9 cellular contexts compared by ENCODE assay signal in genomic region chr19:18020212-18021067, GRCh38. TPM values are rescaled to one million over a fixed set of nuclear protein-coding genes. Genes with fewer than 3 reads are reported as not detected.
A peak's percentile ranks its signal among the peaks of the same experiment; 100 is the strongest.
DNase-seq lines count a peak whose midpoint lies in the region; ATAC-seq, FAIRE-seq and TF ChIP-seq lines count a peak whose summit lies in the region.
"Had no signal": no experiment of that assay in that cellular context is flagged by ENCODE, and none has a peak within 500 bp of the region (broad histone marks: within the 10 kb centered on the region; RNA-seq: fewer than 3 reads in every experiment).

No MANE protein-coding gene starts in this region.

- DNase-seq in GM23338 (ENCODE audit: low spot score) = no peak
- DNase-seq in activated naive CD8-positive, alpha-beta T cell treated with anti-CD3 and anti-CD28 coated beads, Interleukin-2, amount 10 ng/mL, durations not matched to agents 7 days and 5 days = no peak
- DNase-seq in hippocampal formation (lab: John Stamatoyannopoulos, UW) = peak; percentile 71 to 90
- no peak for DNase-seq in small intestine
- DNase-seq in MV-4-11 (lab: John Stamatoyannopoulos, UW) = no peak
- DNase-seq in NCI-H1417 treated with DMSO at 0.1 percent for 48 hours (lab: John Stamatoyannopoulos, UW) = no peak
- DNase-seq in DMS79 treated with DMSO at 0.1 percent for 48 hours (lab: John Stamatoyannopoulos, UW) = no peak

- H3K4me3 Mint-ChIP-seq in GM23338 = no peak overlapping the region
- no peak overlapping the region for H3K4me3 Mint-ChIP-seq in activated naive CD8-positive, alpha-beta T cell treated with anti-CD3 and anti-CD28 coated beads, Interleukin-2, amount 10 ng/mL, durations not matched to agents 7 days and 5 days

- peaks cover 12% of the 10 kb centered on the region for H3K27me3 Mint-ChIP-seq in GM23338 (ENCODE audit: insufficient read depth, low read depth, poor library complexity)
- no peaks in the 10 kb centered on the region for H3K27me3 Mint-ChIP-seq in activated naive CD8-positive, alpha-beta T cell treated with anti-CD3 and anti-CD28 coated beads, Interleukin-2, amount 10 ng/mL, durations not matched to agents 7 days and 5 days

- H3K79me2 ChIP-seq in GM23338 (replicated peaks; ENCODE audit: insufficient read depth) = no peaks in the 10 kb centered on the region

- H2AFZ ChIP-seq in GM23338 = peak overlapping the region; percentile 81; the same call in 1 of the 2 replicates

- no peaks in the 10 kb centered on the region for H3K9me3 ChIP-seq in small intestine (ENCODE audit: control insufficient read depth, low read depth)

- no peaks in the 10 kb centered on the region for H3F3A ChIP-seq in GM23338 (replicated peaks; ENCODE audit: low read depth)

- no peaks in the 10 kb centered on the region for H3K9me3 Mint-ChIP-seq in GM23338
- H3K9me3 Mint-ChIP-seq in activated naive CD8-positive, alpha-beta T cell treated with anti-CD3 and anti-CD28 coated beads, Interleukin-2, amount 10 ng/mL, durations not matched to agents 7 days and 5 days = no peaks in the 10 kb centered on the region

- ATAC-seq in GM23338 = no peak
- ATAC-seq in activated naive CD8-positive, alpha-beta T cell treated with anti-CD3 and anti-CD28 coated beads, Interleukin-2, amount 10 ng/mL, durations not matched to agents 7 days and 5 days (ENCODE audit: low read depth) = no peak
- ATAC-seq in HG02973 (IDR thresholded peaks at IDR 0.05; ENCODE audit: unreplicated experiment) = no peak

- H3K4me1 ChIP-seq in GM23338 (ENCODE audit: insufficient read depth) (no peaks in the 10 kb centered on the region), small intestine (ENCODE audit: control insufficient read depth in 2 of 2, insufficient read depth in 1 of 2, low read depth in 1 of 2, low read length in 1 of 2) (peaks cover 3 to 19% of the 10 kb centered on the region in 2 donors)

- H3K4me3 ChIP-seq in GM23338 (no peak overlapping the region), small intestine (ENCODE audit: low read depth in 1 of 2, low read length in 2 of 2) (no peak overlapping the region)

- 22 to 44% (median 33%) methylated on average over 13 to 15 of the region's 15 CpGs for WGBS in small intestine, 3 donors

- no peak for FAIRE-seq in small intestine (lab: Jason Lieb, UNC)

- H3K27ac ChIP-seq in GM23338 (ENCODE audit: low read depth) (no peak overlapping the region), small intestine (ENCODE audit: low read depth in 1 of 2, low read length in 1 of 2) (peak overlapping the region; percentile 12 to 93)
- H3K27ac ChIP-seq: VCaP had no signal

- H3K4me2 ChIP-seq in GM23338 = no peak overlapping the region

- H3K27me3 ChIP-seq in GM23338 (ENCODE audit: insufficient read depth) (no peaks in the 10 kb centered on the region), small intestine (ENCODE audit: control insufficient read depth in 2 of 2, insufficient read depth in 2 of 2, low read length in 2 of 2) (no peaks in the 10 kb centered on the region)

- H3K4me1 Mint-ChIP-seq in GM23338 = peaks cover 5% of the 10 kb centered on the region
- peaks cover 54% of the 10 kb centered on the region for H3K4me1 Mint-ChIP-seq in activated naive CD8-positive, alpha-beta T cell treated with anti-CD3 and anti-CD28 coated beads, Interleukin-2, amount 10 ng/mL, durations not matched to agents 7 days and 5 days

- no peak for TF ChIP-seq CTCF in GM23338 (conservative IDR thresholded peaks at IDR 0.05; ENCODE audit: low read depth in 2 of 2)

- H3K36me3 ChIP-seq in GM23338 (ENCODE audit: insufficient read depth) (no peaks in the 10 kb centered on the region), small intestine (ENCODE audit: control insufficient read depth in 2 of 2, insufficient read depth in 2 of 2, low read length in 2 of 2) (no peaks in the 10 kb centered on the region)

- no peaks in the 10 kb centered on the region for H3K36me3 Mint-ChIP-seq in GM23338 (ENCODE audit: low read depth)
- peaks cover 5% of the 10 kb centered on the region for H3K36me3 Mint-ChIP-seq in activated naive CD8-positive, alpha-beta T cell treated with anti-CD3 and anti-CD28 coated beads, Interleukin-2, amount 10 ng/mL, durations not matched to agents 7 days and 5 days

- POLR2A ChIA-PET in activated naive CD8-positive, alpha-beta T cell treated with anti-CD3 and anti-CD28 coated beads, Interleukin-2, amount 10 ng/mL, durations not matched to agents 7 days and 5 days (lab: Charles Lee) = interaction anchor here (1.2 to 1.6 kb wide), 2 partner anchors 25 kb away, joined by 4 to 9 read pairs; no protein-coding TSS in a partner anchor

- H3K9me2 ChIP-seq in GM23338 (ENCODE audit: insufficient read depth) = no peaks in the 10 kb centered on the region

- H3K27ac Mint-ChIP-seq in GM23338 = no peak overlapping the region
- H3K27ac Mint-ChIP-seq in activated naive CD8-positive, alpha-beta T cell treated with anti-CD3 and anti-CD28 coated beads, Interleukin-2, amount 10 ng/mL, durations not matched to agents 7 days and 5 days = peak overlapping the region; percentile 98

- H4K20me1 ChIP-seq in GM23338 (replicated peaks; ENCODE audit: insufficient read depth) = no peaks in the 10 kb centered on the region

TF ChIP-seq in GM23338, 12 proteins besides CTCF, POLR2A, EP300 and RAD21 (continues in another document):
- TF ChIP-seq EZH2phosphoT487 (IDR thresholded peaks at IDR 0.05; ENCODE audit: unreplicated experiment) (no peak), CREB1 (CRISPR knock-in tag; IDR thresholded peaks at IDR 0.05; ENCODE audit: low read depth) (no peak), JUNB (IDR thresholded peaks at IDR 0.05; ENCODE audit: unreplicated experiment) (no peak), ETS1 (IDR thresholded peaks at IDR 0.05) (no peak), STAT1 (IDR thresholded peaks at IDR 0.05; ENCODE audit: unreplicated experiment) (no peak), NANOG (IDR thresholded peaks at IDR 0.05; ENCODE audit: borderline replicate concordance) (no peak), REST (IDR thresholded peaks at IDR 0.05; ENCODE audit: unreplicated experiment) (no peak), POLR2AphosphoS5 (IDR thresholded peaks at IDR 0.05; ENCODE audit: low read depth) (no peak), ZNF114 (CRISPR knock-in tag; IDR thresholded peaks at IDR 0.05) (no peak), ZNF331 (CRISPR knock-in tag; IDR thresholded peaks at IDR 0.05; ENCODE audit: low read depth) (no peak), EZH2 (IDR thresholded peaks at IDR 0.05; ENCODE audit: low read depth, unreplicated experiment) (no peak)

RNA-seq across cellular contexts. Expression of gene ARRDC2, which starts 12.5 kb away (rescaled TPM):
- 7.1 and 18.7 TPM in 2 replicates for total RNA-seq in GM23338 (2014; rRNA removed; shearing (Covaris generic))
- polyA plus RNA-seq in GM23338 (2016; fragmentation: Nextera tagmentation; extraction: Ambion mirVana) (2.4 and 3.2 TPM in 2 replicates), small intestine (10 to 100 TPM; 25.8 to 31.5 (median 31.1) TPM)
- total RNA-seq in activated naive CD8-positive, alpha-beta T cell treated with anti-CD3 and anti-CD28 coated beads, Interleukin-2, amount 10 ng/mL, durations not matched to agents 7 days and 5 days = 10 to 100 TPM; 66.5 to 71.2 TPM

RNA-seq across cellular contexts. Expression of gene KCNN1, which starts 53.5 kb away (rescaled TPM):
- total RNA-seq in GM23338 (2014; rRNA removed; shearing (Covaris generic)) = 12.4 and 29.8 TPM in 2 replicates
- polyA plus RNA-seq in GM23338 (2016; fragmentation: Nextera tagmentation; extraction: Ambion mirVana) = 2.2 and 3.3 TPM in 2 replicates
- total RNA-seq in activated naive CD8-positive, alpha-beta T cell treated with anti-CD3 and anti-CD28 coated beads, Interleukin-2, amount 10 ng/mL, durations not matched to agents 7 days and 5 days = not detected
- polyA plus RNA-seq in small intestine = under 1 TPM in 1 of 3 donors, not detected in 2; 0.24 TPM

Comparison
In these comparisons a context has a peak if more than half of its experiments do, and no peak if none do; other contexts are left out.
1. DNase-seq: peak in hippocampal formation (2 of 2); none in GM23338 (single experiment), activated naive CD8-positive, alpha-beta T cell treated with anti-CD3 and anti-CD28 coated beads, Interleukin-2, amount 10 ng/mL, durations not matched to agents 7 days and 5 days (single experiment), small intestine (single experiment), MV-4-11 (single experiment), NCI-H1417 treated with DMSO at 0.1 percent for 48 hours (single experiment) and DMS79 treated with DMSO at 0.1 percent for 48 hours (single experiment).
2. RNA of gene KCNN1, which starts 53.5 kb away (total RNA-seq): 12.4 to 29.8 TPM in GM23338; not detected in activated naive CD8-positive, alpha-beta T cell treated with anti-CD3 and anti-CD28 coated beads, Interleukin-2, amount 10 ng/mL, durations not matched to agents 7 days and 5 days; every median in the first group is over 10 times any median in the second.